2 cellular contexts compared by ENCODE assay signal in genomic region chr15:39124925-39125625, GRCh38.
A peak's percentile ranks its signal among the peaks of the same experiment; 100 is the strongest.
TF ChIP-seq lines count a peak whose summit lies in the region.

No MANE protein-coding gene starts in this region.

TF ChIP-seq in endothelial cell of umbilical vein, 7 proteins besides CTCF, POLR2A, EP300 and RAD21 (continued from another document):
- peak; percentile 70 for TF ChIP-seq JUN (IDR thresholded peaks at IDR 0.05; ENCODE audit: borderline replicate concordance, insufficient read depth, insufficient read length, low read depth)
- no peak for TF ChIP-seq POLR2AphosphoS5 (IDR thresholded peaks at IDR 0.05; ENCODE audit: insufficient read depth, low read depth, low read length)
- TF ChIP-seq FOS (IDR thresholded peaks at IDR 0.05; ENCODE audit: borderline replicate concordance, insufficient read depth, low read length), result peak; percentile 88
- TF ChIP-seq EZH2 (IDR thresholded peaks at IDR 0.05; ENCODE audit: borderline replicate concordance, low read depth, low read length, severe bottlenecking), result no peak

TF ChIP-seq in HepG2, 621 proteins besides CTCF, POLR2A, EP300 and RAD21 (continued from another document):
- TF ChIP-seq TCF7 (IDR thresholded peaks at IDR 0.05; ENCODE audit: low read depth), result no peak
- no peak for TF ChIP-seq ZMYM2 (CRISPR knock-in tag; IDR thresholded peaks at IDR 0.05)
- no peak for TF ChIP-seq HOMEZ (CRISPR knock-in tag; IDR thresholded peaks at IDR 0.05; ENCODE audit: low read depth)
- no peak for TF ChIP-seq ZNF335 (CRISPR knock-in tag; IDR thresholded peaks at IDR 0.05)
- TF ChIP-seq, protein P1, sequence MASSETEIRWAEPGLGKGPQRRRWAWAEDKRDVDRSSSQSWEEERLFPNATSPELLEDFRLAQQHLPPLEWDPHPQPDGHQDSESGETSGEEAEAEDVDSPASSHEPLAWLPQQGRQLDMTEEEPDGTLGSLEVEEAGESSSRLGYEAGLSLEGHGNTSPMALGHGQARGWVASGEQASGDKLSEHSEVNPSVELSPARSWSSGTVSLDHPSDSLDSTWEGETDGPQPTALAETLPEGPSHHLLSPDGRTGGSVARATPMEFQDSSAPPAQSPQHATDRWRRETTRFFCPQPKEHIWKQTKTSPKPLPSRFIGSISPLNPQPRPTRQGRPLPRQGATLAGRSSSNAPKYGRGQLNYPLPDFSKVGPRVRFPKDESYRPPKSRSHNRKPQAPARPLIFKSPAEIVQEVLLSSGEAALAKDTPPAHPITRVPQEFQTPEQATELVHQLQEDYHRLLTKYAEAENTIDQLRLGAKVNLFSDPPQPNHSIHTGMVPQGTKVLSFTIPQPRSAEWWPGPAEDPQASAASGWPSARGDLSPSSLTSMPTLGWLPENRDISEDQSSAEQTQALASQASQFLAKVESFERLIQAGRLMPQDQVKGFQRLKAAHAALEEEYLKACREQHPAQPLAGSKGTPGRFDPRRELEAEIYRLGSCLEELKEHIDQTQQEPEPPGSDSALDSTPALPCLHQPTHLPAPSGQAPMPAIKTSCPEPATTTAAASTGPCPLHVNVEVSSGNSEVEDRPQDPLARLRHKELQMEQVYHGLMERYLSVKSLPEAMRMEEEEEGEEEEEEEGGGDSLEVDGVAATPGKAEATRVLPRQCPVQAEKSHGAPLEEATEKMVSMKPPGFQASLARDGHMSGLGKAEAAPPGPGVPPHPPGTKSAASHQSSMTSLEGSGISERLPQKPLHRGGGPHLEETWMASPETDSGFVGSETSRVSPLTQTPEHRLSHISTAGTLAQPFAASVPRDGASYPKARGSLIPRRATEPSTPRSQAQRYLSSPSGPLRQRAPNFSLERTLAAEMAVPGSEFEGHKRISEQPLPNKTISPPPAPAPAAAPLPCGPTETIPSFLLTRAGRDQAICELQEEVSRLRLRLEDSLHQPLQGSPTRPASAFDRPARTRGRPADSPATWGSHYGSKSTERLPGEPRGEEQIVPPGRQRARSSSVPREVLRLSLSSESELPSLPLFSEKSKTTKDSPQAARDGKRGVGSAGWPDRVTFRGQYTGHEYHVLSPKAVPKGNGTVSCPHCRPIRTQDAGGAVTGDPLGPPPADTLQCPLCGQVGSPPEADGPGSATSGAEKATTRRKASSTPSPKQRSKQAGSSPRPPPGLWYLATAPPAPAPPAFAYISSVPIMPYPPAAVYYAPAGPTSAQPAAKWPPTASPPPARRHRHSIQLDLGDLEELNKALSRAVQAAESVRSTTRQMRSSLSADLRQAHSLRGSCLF (CRISPR knock-in tag; IDR thresholded peaks at IDR 0.05; ENCODE audit: borderline replicate concordance), result no peak
- TF ChIP-seq ZMYM4 (CRISPR knock-in tag; IDR thresholded peaks at IDR 0.05), result no peak
- TF ChIP-seq ZNF770 (CRISPR knock-in tag; IDR thresholded peaks at IDR 0.05), result no peak
